9 cellular contexts compared by ENCODE assay signal in the genomic region with DNA sequence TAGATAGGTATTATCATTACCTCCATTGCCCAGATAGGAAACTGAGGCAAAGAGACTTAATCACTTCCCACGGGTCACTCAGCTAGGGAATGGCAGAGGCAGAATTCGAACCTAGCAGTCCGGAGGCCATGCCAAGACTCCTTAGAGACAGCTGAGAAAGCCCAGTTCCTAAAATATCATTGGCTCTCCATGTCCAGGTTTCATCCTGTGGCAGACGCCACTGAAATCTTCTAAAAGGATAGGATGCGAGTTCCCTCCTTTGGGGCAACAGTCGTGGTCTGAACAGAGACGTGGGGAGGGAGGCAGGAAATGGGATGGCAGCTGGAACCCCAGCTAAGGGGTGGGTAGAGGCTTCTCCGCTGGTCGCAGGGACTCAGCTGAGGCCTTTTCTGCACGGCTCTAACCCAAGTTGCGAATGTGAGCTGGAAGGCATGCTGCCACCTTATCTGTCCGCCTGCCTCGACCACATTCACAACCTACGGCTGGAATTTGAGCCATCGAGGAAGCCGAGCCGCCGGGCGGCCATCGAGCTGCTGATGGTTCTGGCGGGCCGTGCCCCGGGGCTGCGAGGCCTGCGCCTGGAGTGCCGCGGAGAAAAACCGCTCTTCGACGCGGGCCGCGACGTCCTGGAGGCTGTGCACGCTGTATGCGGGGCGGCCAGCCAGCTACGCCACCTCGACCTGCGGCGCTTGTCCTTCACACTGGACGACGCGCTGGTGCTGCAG. TPM values are rescaled to one million over a fixed set of nuclear protein-coding genes. Genes with fewer than 3 reads are reported as not detected.
A peak's percentile ranks its signal among the peaks of the same experiment; 100 is the strongest.
DNase-seq lines count a peak whose midpoint lies in the region; ATAC-seq and TF ChIP-seq lines count a peak whose summit lies in the region.
"Had no signal": no experiment of that assay in that cellular context is flagged by ENCODE, and none has a peak within 500 bp of the region (broad histone marks: within the 10 kb centered on the region; RNA-seq: fewer than 3 reads in every experiment).

No MANE protein-coding gene starts in this region.

- no peak overlapping the region for H2BK120ac ChIP-seq in neuronal stem cell (ENCODE audit: low read depth, low read length)

- peak; percentile 6; the same call in 1 of the 2 replicates for TF ChIP-seq EP300 in Ishikawa (IDR thresholded peaks at IDR 0.05; ENCODE audit: borderline replicate concordance)

- peak overlapping the region; percentile 94 for H3K4me2 ChIP-seq in neuronal stem cell (ENCODE audit: insufficient read depth, low read length, poor library complexity, severe bottlenecking)

- H3K9ac ChIP-seq in neuronal stem cell (ENCODE audit: low read depth, low read length, poor library complexity): no peak overlapping the region

- H3K27me3 ChIP-seq in CD4-positive, CD25-positive, alpha-beta regulatory T cell (ENCODE audit: control insufficient read depth, insufficient read depth, low read length): peaks cover 13% of the 10 kb centered on the region
- peaks cover 82 to 100% (median 99%) of the 10 kb centered on the region in 3 experiments for H3K27me3 ChIP-seq in neuronal stem cell (ENCODE audit: control insufficient read depth in 3 of 3, insufficient read depth in 3 of 3, low read depth in 1 of 3, low read length in 3 of 3)

- H3K9me3 ChIP-seq in CD4-positive, CD25-positive, alpha-beta regulatory T cell (ENCODE audit: control insufficient read depth in 2 of 2, low read length in 2 of 2): no peaks in the 10 kb centered on the region
- peaks cover 0 to 11% of the 10 kb centered on the region in 2 donors for H3K9me3 ChIP-seq in neuronal stem cell (replicated peaks in 1 of 2; ENCODE audit: control insufficient read depth in 2 of 2, insufficient read depth in 1 of 2, low read depth in 1 of 2, low read length in 2 of 2)

- H3K14ac ChIP-seq in neuronal stem cell (ENCODE audit: low read length): peak overlapping the region; percentile 75

- H3K27me3 Mint-ChIP-seq in CD4-positive, CD25-positive, alpha-beta regulatory T cell: peaks cover 54% of the 10 kb centered on the region
- H3K27me3 Mint-ChIP-seq in dendritic cell treated with granulocyte-macrophage colony-stimulating factor and Interleukin-4, amounts not matched to agents 40 ng/mL and 50 ng/mL, for 4 days: peaks cover 61% of the 10 kb centered on the region

- no peak for TF ChIP-seq RAD21 in Ishikawa (IDR thresholded peaks at IDR 0.05; ENCODE audit: low read depth)

- H3K79me1 ChIP-seq in neuronal stem cell (ENCODE audit: low read depth, low read length): peaks cover 6% of the 10 kb centered on the region

- peak overlapping the region; percentile 20 to 76 (median 53) for H3K4me3 Mint-ChIP-seq in CD4-positive, CD25-positive, alpha-beta regulatory T cell
- peak overlapping the region; percentile 72 for H3K4me3 Mint-ChIP-seq in dendritic cell treated with granulocyte-macrophage colony-stimulating factor and Interleukin-4, amounts not matched to agents 40 ng/mL and 50 ng/mL, for 4 days

- H3K4me1 ChIP-seq in CD4-positive, CD25-positive, alpha-beta regulatory T cell (ENCODE audit: control insufficient read depth, insufficient read depth, low read length, poor library complexity, severe bottlenecking): peaks cover 67% of the 10 kb centered on the region
- peaks cover 15 to 17% of the 10 kb centered on the region in 2 donors for H3K4me1 ChIP-seq in neuronal stem cell (ENCODE audit: control insufficient read depth in 2 of 2, insufficient read depth in 1 of 2, low read depth in 1 of 2, low read length in 2 of 2)

- no peak overlapping the region for H3K4me3 ChIP-seq in CD4-positive, CD25-positive, alpha-beta regulatory T cell (ENCODE audit: low read depth, low read length)
- H3K4me3 ChIP-seq in neuronal stem cell (ENCODE audit: low read length in 2 of 2): peak overlapping the region; percentile 47 to 78

- H4K91ac ChIP-seq in neuronal stem cell (ENCODE audit: low read depth, low read length, poor library complexity): no peak overlapping the region

- H3K18ac ChIP-seq in neuronal stem cell (ENCODE audit: low read length): peak overlapping the region; percentile 92

- no peak for DNase-seq in CD4-positive, CD25-positive, alpha-beta regulatory T cell
- DNase-seq in neuronal stem cell (ENCODE audit: low spot score): no peak
- DNase-seq in glomerular visceral epithelial cell (ENCODE audit: extremely low spot score): no peak
- DNase-seq: NCI-H187 treated with DMSO at 0.1 percent for 48 hours had no signal

- no peaks in the 10 kb centered on the region for H3K9me3 Mint-ChIP-seq in CD4-positive, CD25-positive, alpha-beta regulatory T cell
- no peaks in the 10 kb centered on the region for H3K9me3 Mint-ChIP-seq in dendritic cell treated with granulocyte-macrophage colony-stimulating factor and Interleukin-4, amounts not matched to agents 40 ng/mL and 50 ng/mL, for 4 days

- no peaks in the 10 kb centered on the region for H3K36me3 ChIP-seq in CD4-positive, CD25-positive, alpha-beta regulatory T cell (ENCODE audit: control insufficient read depth, insufficient read depth, low read length)
- no peaks in the 10 kb centered on the region for H3K36me3 ChIP-seq in neuronal stem cell (replicated peaks in 1 of 2; ENCODE audit: control insufficient read depth in 2 of 2, insufficient read depth in 2 of 2, low read length in 2 of 2)

- peak overlapping the region; percentile 81 for H2BK12ac ChIP-seq in neuronal stem cell (ENCODE audit: low read length)

- peak overlapping the region; percentile 91 for H3K23ac ChIP-seq in neuronal stem cell (ENCODE audit: low read depth, low read length, poor library complexity)

- no peak overlapping the region for H3K4ac ChIP-seq in neuronal stem cell (ENCODE audit: low read length)

- no peak overlapping the region for H2BK5ac ChIP-seq in neuronal stem cell (ENCODE audit: low read length)

- H2AFZ ChIP-seq in neuronal stem cell (ENCODE audit: low read length): peak overlapping the region; percentile 98

- H2AK5ac ChIP-seq in neuronal stem cell (ENCODE audit: low read depth, low read length): peak overlapping the region; percentile 44

- peaks cover 9 to 57% (median 25%) of the 10 kb centered on the region in 4 donors for H3K4me1 Mint-ChIP-seq in CD4-positive, CD25-positive, alpha-beta regulatory T cell
- peaks cover 82% of the 10 kb centered on the region for H3K4me1 Mint-ChIP-seq in dendritic cell treated with granulocyte-macrophage colony-stimulating factor and Interleukin-4, amounts not matched to agents 40 ng/mL and 50 ng/mL, for 4 days (ENCODE audit: low read depth)

- intact Hi-C loops in dendritic cell treated with granulocyte-macrophage colony-stimulating factor and Interleukin-4, amounts not matched to agents 40 ng/mL and 50 ng/mL, for 4 days (cut with micrococcal nuclease): no loop called here

- H2BK15ac ChIP-seq in neuronal stem cell (ENCODE audit: low read length): peak overlapping the region; percentile 20

- no peak for ATAC-seq in CD4-positive, CD25-positive, alpha-beta regulatory T cell (ENCODE audit: low read depth in 2 of 2)
- no peak for ATAC-seq in activated CD4-positive, CD25-positive, alpha-beta regulatory T cell treated with anti-CD3 and anti-CD28 coated beads, Interleukin-2, amount 50 U/mL, for 24 hours
- ATAC-seq in HG03442 (IDR thresholded peaks at IDR 0.05; ENCODE audit: unreplicated experiment): no peak
- no peak for ATAC-seq in HG02678 (IDR thresholded peaks at IDR 0.05; ENCODE audit: unreplicated experiment)

- no CpG with 5 or more reads among the region's 44 CpGs for WGBS in neuronal stem cell (ENCODE audit: extremely low coverage in 2 of 2, insufficient read length in 2 of 2, insufficient replicate concordance in 1 of 2), 2 donors

- no peaks in the 10 kb centered on the region for H3K36me3 Mint-ChIP-seq in CD4-positive, CD25-positive, alpha-beta regulatory T cell
- H3K36me3 Mint-ChIP-seq in dendritic cell treated with granulocyte-macrophage colony-stimulating factor and Interleukin-4, amounts not matched to agents 40 ng/mL and 50 ng/mL, for 4 days (ENCODE audit: low read depth): peaks cover 38% of the 10 kb centered on the region

- no peak overlapping the region for H3K27ac ChIP-seq in CD4-positive, CD25-positive, alpha-beta regulatory T cell (ENCODE audit: insufficient read depth, low read length, poor library complexity, severe bottlenecking)
- no peak overlapping the region for H3K27ac ChIP-seq in neuronal stem cell (replicated peaks; ENCODE audit: low read length)

- no peak overlapping the region for H4K8ac ChIP-seq in neuronal stem cell (ENCODE audit: low read depth, low read length)

- H3K27ac Mint-ChIP-seq in CD4-positive, CD25-positive, alpha-beta regulatory T cell: no peak overlapping the region
- peak overlapping the region; percentile 80 for H3K27ac Mint-ChIP-seq in dendritic cell treated with granulocyte-macrophage colony-stimulating factor and Interleukin-4, amounts not matched to agents 40 ng/mL and 50 ng/mL, for 4 days

TF ChIP-seq in Ishikawa, 13 proteins besides CTCF, POLR2A, EP300 and RAD21 (continues in another document):
- TF ChIP-seq, protein P1, sequence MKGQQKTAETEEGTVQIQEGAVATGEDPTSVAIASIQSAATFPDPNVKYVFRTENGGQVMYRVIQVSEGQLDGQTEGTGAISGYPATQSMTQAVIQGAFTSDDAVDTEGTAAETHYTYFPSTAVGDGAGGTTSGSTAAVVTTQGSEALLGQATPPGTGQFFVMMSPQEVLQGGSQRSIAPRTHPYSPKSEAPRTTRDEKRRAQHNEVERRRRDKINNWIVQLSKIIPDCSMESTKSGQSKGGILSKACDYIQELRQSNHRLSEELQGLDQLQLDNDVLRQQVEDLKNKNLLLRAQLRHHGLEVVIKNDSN (IDR thresholded peaks at IDR 0.05): no peak
- TF ChIP-seq, protein P2, sequence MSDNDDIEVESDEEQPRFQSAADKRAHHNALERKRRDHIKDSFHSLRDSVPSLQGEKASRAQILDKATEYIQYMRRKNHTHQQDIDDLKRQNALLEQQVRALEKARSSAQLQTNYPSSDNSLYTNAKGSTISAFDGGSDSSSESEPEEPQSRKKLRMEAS (IDR thresholded peaks at IDR 0.05): no peak

RNA-seq across cellular contexts. Expression of a gene that starts 1.9 kb away (rescaled TPM):
- 34.4 TPM for total RNA-seq in CD4-positive, CD25-positive, alpha-beta regulatory T cell
- polyA plus RNA-seq in CD4-positive, CD25-positive, alpha-beta regulatory T cell: not detected
- polyA plus RNA-seq in neuronal stem cell (2013, experiment 1 of 2): 0.36 TPM
- polyA plus RNA-seq in neuronal stem cell (2013, experiment 2 of 2): 0.48 TPM

RNA-seq across cellular contexts. Expression of a gene that starts 2.8 kb away (rescaled TPM):
- total RNA-seq in CD4-positive, CD25-positive, alpha-beta regulatory T cell: 16.6 TPM
- polyA plus RNA-seq in CD4-positive, CD25-positive, alpha-beta regulatory T cell: 1 to 10 TPM; 2.5 to 6.6 (median 4.0) TPM
- polyA plus RNA-seq in neuronal stem cell (2013, experiment 1 of 2): 0.06 TPM
- 0.10 TPM for polyA plus RNA-seq in neuronal stem cell (2013, experiment 2 of 2)

RNA-seq across cellular contexts. Expression of a gene that starts 2.9 kb away (rescaled TPM):
- total RNA-seq in CD4-positive, CD25-positive, alpha-beta regulatory T cell: 50.3 TPM
- polyA plus RNA-seq in CD4-positive, CD25-positive, alpha-beta regulatory T cell: 10 to 100 TPM; 66.4 to 92.4 (median 88.1) TPM
- 0.13 TPM for polyA plus RNA-seq in neuronal stem cell (2013, experiment 1 of 2)
- 0.12 TPM for polyA plus RNA-seq in neuronal stem cell (2013, experiment 2 of 2)

RNA-seq across cellular contexts. Expression of a gene that starts 7.7 kb away (rescaled TPM):
- total RNA-seq in CD4-positive, CD25-positive, alpha-beta regulatory T cell: 2.3 TPM
- not detected for polyA plus RNA-seq in CD4-positive, CD25-positive, alpha-beta regulatory T cell
- polyA plus RNA-seq in neuronal stem cell (2013, experiment 1 of 2): 2.7 TPM
- polyA plus RNA-seq in neuronal stem cell (2013, experiment 2 of 2): 2.2 TPM

RNA-seq across cellular contexts. Expression of a gene that starts 11.8 kb away (rescaled TPM):
- total RNA-seq in CD4-positive, CD25-positive, alpha-beta regulatory T cell: 3.4 TPM
- polyA plus RNA-seq in CD4-positive, CD25-positive, alpha-beta regulatory T cell: 1 to 10 TPM in 3 of 4 donors, under 1 TPM in 1; 0.44 to 1.3 (median 1.2) TPM
- polyA plus RNA-seq in neuronal stem cell (2013, experiment 1 of 2): 2.0 TPM
- polyA plus RNA-seq in neuronal stem cell (2013, experiment 2 of 2): 2.0 TPM
